10 cellular contexts compared by ENCODE assay signal in genomic region chr11:110858556-110858921, GRCh38.
A peak's percentile ranks its signal among the peaks of the same experiment; 100 is the strongest.
DNase-seq lines count a peak whose midpoint lies in the region; ATAC-seq and TF ChIP-seq lines count a peak whose summit lies in the region.
"Had no signal": no experiment of that assay in that cellular context is flagged by ENCODE, and none has a peak within 500 bp of the region (broad histone marks: within the 10 kb centered on the region; RNA-seq: fewer than 3 reads in every experiment).

No MANE protein-coding gene starts in this region.

- DNase-seq in Right ventricle myocardium inferior (ENCODE audit: missing footprints), result peak; percentile 69
- no peak for DNase-seq in stimulated activated effector memory CD8-positive, alpha-beta T cell treated with anti-CD3 and anti-CD28 coated beads, Interleukin-12 subunit alpha, Interleukin-12 subunit beta, amount 100 ng/mL, for 72 hours (ENCODE audit: low spot score in 2 of 2)
- DNase-seq in HEK293T (ENCODE audit: extremely low spot score), result no peak
- no peak for DNase-seq in A172 (ENCODE audit: low spot score)
- DNase-seq in RPMI8226, result no peak
- DNase-seq: T-helper 17 cell, upper lobe of right lung had no signal

- no peak overlapping the region for H3K4me3 Mint-ChIP-seq in stimulated activated effector memory CD8-positive, alpha-beta T cell treated with anti-CD3 and anti-CD28 coated beads, Interleukin-12 subunit alpha, Interleukin-12 subunit beta, amount 100 ng/mL, for 72 hours
- H3K4me3 Mint-ChIP-seq: T-helper 17 cell had no signal

- H3K4me1 Mint-ChIP-seq in stimulated activated effector memory CD8-positive, alpha-beta T cell treated with anti-CD3 and anti-CD28 coated beads, Interleukin-12 subunit alpha, Interleukin-12 subunit beta, amount 100 ng/mL, for 72 hours, result no peaks in the 10 kb centered on the region
- H3K4me1 Mint-ChIP-seq: T-helper 17 cell had no signal

- ATAC-seq in GM19351 (IDR thresholded peaks at IDR 0.05; ENCODE audit: unreplicated experiment), result peak; percentile 54
- ATAC-seq in HG03342 (IDR thresholded peaks at IDR 0.05; ENCODE audit: unreplicated experiment), result peak; percentile 61
- peak; percentile 77 for ATAC-seq in Right ventricle myocardium inferior
- ATAC-seq in stimulated activated effector memory CD8-positive, alpha-beta T cell treated with anti-CD3 and anti-CD28 coated beads, Interleukin-12 subunit alpha, Interleukin-12 subunit beta, amount 100 ng/mL, for 72 hours, result peak; percentile 47
- no peak for ATAC-seq in GM21723 (IDR thresholded peaks at IDR 0.05; ENCODE audit: unreplicated experiment)
- ATAC-seq: T-helper 17 cell had no signal

- H3K9me3 Mint-ChIP-seq in stimulated activated effector memory CD8-positive, alpha-beta T cell treated with anti-CD3 and anti-CD28 coated beads, Interleukin-12 subunit alpha, Interleukin-12 subunit beta, amount 100 ng/mL, for 72 hours, result no peaks in the 10 kb centered on the region

- POLR2A ChIA-PET in HEK293T (lab: Yijun Ruan, JAX), result no interaction called here

- intact Hi-C loops in Right ventricle myocardium inferior (cut with DNase I), result no loop called here

- no peak overlapping the region for H3K27ac Mint-ChIP-seq in stimulated activated effector memory CD8-positive, alpha-beta T cell treated with anti-CD3 and anti-CD28 coated beads, Interleukin-12 subunit alpha, Interleukin-12 subunit beta, amount 100 ng/mL, for 72 hours
- H3K27ac Mint-ChIP-seq: T-helper 17 cell had no signal

- CTCF ChIA-PET in HEK293T (lab: Yijun Ruan, JAX), result no interaction called here

- no peaks in the 10 kb centered on the region for H3K36me3 Mint-ChIP-seq in stimulated activated effector memory CD8-positive, alpha-beta T cell treated with anti-CD3 and anti-CD28 coated beads, Interleukin-12 subunit alpha, Interleukin-12 subunit beta, amount 100 ng/mL, for 72 hours

TF ChIP-seq in HEK293T, 16 proteins besides CTCF, POLR2A, EP300 and RAD21:
- TF ChIP-seq ARNT (IDR thresholded peaks at IDR 0.05) (no peak), TARDBP (IDR thresholded peaks at IDR 0.05) (no peak)
